ENCODE assay signal across 1 cellular context in genomic region chr6:5379647-5380242, GRCh38.
TF ChIP-seq lines count a peak whose summit lies in the region.

No MANE protein-coding gene starts in this region.

TF ChIP-seq in K562, 482 proteins besides CTCF, POLR2A, EP300 and RAD21 (continued from another document):
- TF ChIP-seq ZBTB40 (IDR thresholded peaks at IDR 0.05) (no peak), ZBTB40 (CRISPR knock-in tag; IDR thresholded peaks at IDR 0.05) (no peak), ELF1 (tag; IDR thresholded peaks at IDR 0.05) (no peak), SMC3 (conservative IDR thresholded peaks at IDR 0.05; ENCODE audit: insufficient read depth, low read depth, low read length) (peak; percentile 63), DEAF1 (CRISPR knock-in tag; IDR thresholded peaks at IDR 0.05) (peak; percentile 34; the same call in 1 of the 2 replicates), STAG1 (CRISPR knock-in tag; IDR thresholded peaks at IDR 0.05; ENCODE audit: borderline replicate concordance) (peak; percentile 24; the same call in 1 of the 2 replicates), ZNF324 (CRISPR knock-in tag; IDR thresholded peaks at IDR 0.05) (no peak), STAT6 (CRISPR knock-in tag; IDR thresholded peaks at IDR 0.05) (no peak), BHLHE40 (IDR thresholded peaks at IDR 0.05; ENCODE audit: low read length) (no peak), CLOCK (CRISPR knock-in tag; IDR thresholded peaks at IDR 0.05; ENCODE audit: borderline replicate concordance) (no peak), JUNB (CRISPR knock-in tag; conservative IDR thresholded peaks at IDR 0.05) (no peak)
TF ChIP-seq in K562: peak in this region for 9.
